ENCODE assay signal across 21 cellular contexts in genomic region chr16:50634947-50635346, GRCh38. TPM values are rescaled to one million over a fixed set of nuclear protein-coding genes. Genes with fewer than 3 reads are reported as not detected.
A peak's percentile ranks its signal among the peaks of the same experiment; 100 is the strongest.
DNase-seq lines count a peak whose midpoint lies in the region; ATAC-seq and TF ChIP-seq lines count a peak whose summit lies in the region.
"Had no signal": no experiment of that assay in that cellular context is flagged by ENCODE, and none has a peak within 500 bp of the region (broad histone marks: within the 10 kb centered on the region; RNA-seq: fewer than 3 reads in every experiment).

No MANE protein-coding gene starts in this region.

- no peaks in the 10 kb centered on the region for H3F3A ChIP-seq in Loucy (ENCODE audit: low read depth)
- no peaks in the 10 kb centered on the region for H3F3A ChIP-seq in neural progenitor cell (ENCODE audit: low read depth)

- H3K36me3 Mint-ChIP-seq in activated T-helper 17 cell treated with anti-CD3 and anti-CD28 coated beads, Interleukin-2, amount 50 U/mL, for 72 hours (ENCODE audit: low read depth): no peaks in the 10 kb centered on the region
- H3K36me3 Mint-ChIP-seq in neural progenitor cell: peaks cover 23% of the 10 kb centered on the region
- H3K36me3 Mint-ChIP-seq: CD14-positive monocyte had no signal

- H4K20me1 ChIP-seq in Loucy (ENCODE audit: insufficient read depth, low read length, poor library complexity, severe bottlenecking): no peaks in the 10 kb centered on the region
- no peaks in the 10 kb centered on the region for H4K20me1 ChIP-seq in neural progenitor cell (ENCODE audit: low read depth)

- H3K36me3 ChIP-seq in Loucy (ENCODE audit: insufficient read depth, low read length) (no peaks in the 10 kb centered on the region), neural progenitor cell (no peaks in the 10 kb centered on the region)
- H3K36me3 ChIP-seq: SJSA1 had no signal

- no peak for ATAC-seq in activated T-helper 17 cell treated with anti-CD3 and anti-CD28 coated beads, Interleukin-2, amount 50 U/mL, for 72 hours (replicated peaks)
- ATAC-seq in HG03457 (IDR thresholded peaks at IDR 0.05; ENCODE audit: unreplicated experiment): no peak
- no peak for ATAC-seq in HG03159 (IDR thresholded peaks at IDR 0.05; ENCODE audit: unreplicated experiment)
- ATAC-seq: A549, T-cell had no signal

- H3K9ac ChIP-seq in Loucy (ENCODE audit: low read depth, low read length, poor library complexity, severe bottlenecking) (no peak overlapping the region), neural progenitor cell (no peak overlapping the region)

- H2AFZ ChIP-seq in Loucy (ENCODE audit: low read length) (no peak overlapping the region), neural progenitor cell (replicated peaks) (no peak overlapping the region)

- no peaks in the 10 kb centered on the region for H3K9me3 Mint-ChIP-seq in activated T-helper 17 cell treated with anti-CD3 and anti-CD28 coated beads, Interleukin-2, amount 50 U/mL, for 72 hours
- no peaks in the 10 kb centered on the region for H3K9me3 Mint-ChIP-seq in neural progenitor cell
- H3K9me3 Mint-ChIP-seq: CD8-positive, alpha-beta memory T cell; T-cell had no signal

- H3K9me2 ChIP-seq in Loucy (replicated peaks; ENCODE audit: low read depth, low read length): no peaks in the 10 kb centered on the region

- H3K4me3 ChIP-seq in Loucy (ENCODE audit: low read length, poor library complexity, severe bottlenecking): no peak overlapping the region
- H3K4me3 ChIP-seq in neural progenitor cell: no peak overlapping the region
- H3K4me3 ChIP-seq: A549, SJSA1 had no signal

- no peaks in the 10 kb centered on the region for H3K27me3 Mint-ChIP-seq in activated T-helper 17 cell treated with anti-CD3 and anti-CD28 coated beads, Interleukin-2, amount 50 U/mL, for 72 hours
- peaks cover 7% of the 10 kb centered on the region for H3K27me3 Mint-ChIP-seq in neural progenitor cell (ENCODE audit: insufficient read depth, low read depth)
- H3K27me3 Mint-ChIP-seq: T-cell had no signal

- TF ChIP-seq CTCF in Loucy (conservative IDR thresholded peaks at IDR 0.05; ENCODE audit: low read length) (0 out of 2 replicates have a peak, but pooled peaks have one; percentile 23), neural progenitor cell (IDR thresholded peaks at IDR 0.05) (peak; percentile 11)

- H3K27ac ChIP-seq in neural progenitor cell: no peak overlapping the region
- H3K27ac ChIP-seq: A549, SJSA1 had no signal

- H3K27me3 ChIP-seq in Loucy (ENCODE audit: insufficient read depth, low read length, poor library complexity, severe bottlenecking) (no peaks in the 10 kb centered on the region), neural progenitor cell (no peaks in the 10 kb centered on the region)

- H3K4me1 Mint-ChIP-seq in activated T-helper 17 cell treated with anti-CD3 and anti-CD28 coated beads, Interleukin-2, amount 50 U/mL, for 72 hours: peaks cover 3% of the 10 kb centered on the region
- peaks cover 24% of the 10 kb centered on the region for H3K4me1 Mint-ChIP-seq in neural progenitor cell

- peak; percentile 44 for DNase-seq in D341Med (ENCODE audit: low spot score)
- DNase-seq in neural progenitor cell (ENCODE audit: low spot score): no peak
- no peak for DNase-seq in AML-193 (lab: John Stamatoyannopoulos, UW)
- DNase-seq: CD8-positive, alpha-beta memory T cell; Kasumi-1; MV-4-11; NCI-H2029 treated with DMSO at 0.1 percent for 48 hours; NCI-H2227 treated with DMSO at 0.1 percent for 48 hours; Right ventricle myocardium superior; RPMI8226; T-cell had no signal

- H3K9me3 ChIP-seq in Loucy (ENCODE audit: insufficient read depth, low read depth, low read length) (no peaks in the 10 kb centered on the region), neural progenitor cell (ENCODE audit: low read depth) (no peaks in the 10 kb centered on the region)
- H3K9me3 ChIP-seq: A549, SJSA1 had no signal

- peak overlapping the region; percentile 44 for H3K27ac Mint-ChIP-seq in activated T-helper 17 cell treated with anti-CD3 and anti-CD28 coated beads, Interleukin-2, amount 50 U/mL, for 72 hours
- H3K27ac Mint-ChIP-seq in neural progenitor cell: no peak overlapping the region
- H3K27ac Mint-ChIP-seq: CD14-positive monocyte, T-cell had no signal

- H3K79me2 ChIP-seq in Loucy (ENCODE audit: insufficient read depth, low read length): no peaks in the 10 kb centered on the region
- no peaks in the 10 kb centered on the region for H3K79me2 ChIP-seq in neural progenitor cell (ENCODE audit: low read depth)

- H3K4me2 ChIP-seq in Loucy (ENCODE audit: low read depth, low read length, poor library complexity, severe bottlenecking): no peak overlapping the region
- H3K4me2 ChIP-seq in neural progenitor cell: no peak overlapping the region
- H3K4me2 ChIP-seq: A549 had no signal

- no peak overlapping the region for H3K4me3 Mint-ChIP-seq in activated T-helper 17 cell treated with anti-CD3 and anti-CD28 coated beads, Interleukin-2, amount 50 U/mL, for 72 hours
- H3K4me3 Mint-ChIP-seq in neural progenitor cell: no peak overlapping the region
- H3K4me3 Mint-ChIP-seq: CD14-positive monocyte; CD8-positive, alpha-beta memory T cell; T-cell had no signal

- H3K4me1 ChIP-seq in Loucy (ENCODE audit: insufficient read depth, low read length, poor library complexity, severe bottlenecking) (no peaks in the 10 kb centered on the region), neural progenitor cell (no peaks in the 10 kb centered on the region)
- H3K4me1 ChIP-seq: A549, SJSA1 had no signal

RNA-seq across cellular contexts. Expression of gene SNX20, which starts 46.2 kb away (rescaled TPM):
- total RNA-seq in activated T-helper 17 cell treated with anti-CD3 and anti-CD28 coated beads, Interleukin-2, amount 50 U/mL, for 72 hours: 10 to 100 TPM; 53.9 to 96.9 TPM
- not detected in 2 replicates for total RNA-seq in neural progenitor cell (ENCODE audit: low replicate concordance)
- total RNA-seq: MCF 10A, NCI-H460, SJSA1 had no signal

RNA-seq across cellular contexts. Expression of gene NOD2, which starts 58.5 kb away (rescaled TPM):
- 10 to 100 TPM in 1 of 2 donors, 1 to 10 TPM in 1; 7.6 to 28.4 TPM for total RNA-seq in activated T-helper 17 cell treated with anti-CD3 and anti-CD28 coated beads, Interleukin-2, amount 50 U/mL, for 72 hours
- 0.22 TPM in 1 of 2 replicates, not detected in the other for total RNA-seq in neural progenitor cell (ENCODE audit: low replicate concordance)
- total RNA-seq: HT-29 had no signal

Comparison
In these comparisons a context has a peak if more than half of its experiments do, and no peak if none do; other contexts are left out.
1. RNA of gene SNX20, which starts 46.2 kb away (total RNA-seq): 53.9 to 96.9 TPM in activated T-helper 17 cell treated with anti-CD3 and anti-CD28 coated beads, Interleukin-2, amount 50 U/mL, for 72 hours; not detected in neural progenitor cell; every median in the first group is over 10 times any median in the second.